ENCODE assay signal across 9 cellular contexts in the genomic region with DNA sequence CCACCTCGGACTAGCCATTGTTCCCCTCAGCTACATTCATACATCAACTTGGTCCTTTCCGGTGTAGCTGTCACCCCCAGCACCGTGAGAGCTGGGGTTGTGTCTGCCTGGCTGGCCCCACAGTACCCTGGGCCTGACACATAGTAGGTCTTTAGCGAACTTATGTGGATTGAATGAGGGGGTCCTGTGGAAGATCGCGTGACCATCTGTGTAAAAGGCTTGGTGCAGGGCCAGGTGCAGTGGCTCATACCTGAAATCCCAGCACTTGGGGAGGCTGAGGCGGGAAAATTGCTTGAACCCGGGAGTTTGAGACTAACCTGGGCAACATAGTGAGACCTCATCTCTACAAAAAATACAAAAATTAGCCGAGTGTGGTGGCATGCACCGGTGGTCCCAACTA. TPM values are rescaled to one million over a fixed set of nuclear protein-coding genes. Genes with fewer than 3 reads are reported as not detected.
DNase-seq lines count a peak whose midpoint lies in the region; ATAC-seq and TF ChIP-seq lines count a peak whose summit lies in the region.
"Had no signal": no experiment of that assay in that cellular context is flagged by ENCODE, and none has a peak within 500 bp of the region (broad histone marks: within the 10 kb centered on the region; RNA-seq: fewer than 3 reads in every experiment).

No MANE protein-coding gene starts in this region.

- H3K9me3 ChIP-seq in T-helper 17 cell (ENCODE audit: control insufficient read depth, low read length, poor library complexity, severe bottlenecking) (no peaks in the 10 kb centered on the region), suprapubic skin (no peaks in the 10 kb centered on the region)

- no peak for TF ChIP-seq POLR2A in suprapubic skin (IDR thresholded peaks at IDR 0.05)

- no peak for TF ChIP-seq EP300 in suprapubic skin (IDR thresholded peaks at IDR 0.05)

- peaks cover 3% of the 10 kb centered on the region for H3K36me3 Mint-ChIP-seq in activated naive CD4-positive, alpha-beta T cell treated with anti-CD3 and anti-CD28 coated beads for 36 hours (ENCODE audit: low read depth)
- no peaks in the 10 kb centered on the region for H3K36me3 Mint-ChIP-seq in T-helper 17 cell (ENCODE audit: low read depth)

- H3K4me3 ChIP-seq in foreskin fibroblast (ENCODE audit: low read depth in 1 of 2, low read length in 2 of 2) (peak overlapping the region; percentile 95 to 99), suprapubic skin (peak overlapping the region; percentile 93)

- intact Hi-C loops in activated naive CD4-positive, alpha-beta T cell treated with anti-CD3 and anti-CD28 coated beads for 36 hours (cut with micrococcal nuclease): loop anchor here (1.0 to 10.0 kb wide), 3 partner anchors 92 to 628 kb away; partner anchors contain the start of genes CARM1, ICAM3, LDLR and RAVER1

- CTCF ChIA-PET in activated naive CD4-positive, alpha-beta T cell treated with anti-CD3 and anti-CD28 coated beads for 36 hours (lab: Charles Lee): interaction anchor here (0.6 to 1.0 kb wide), 4 partner anchors 21 to 1922 kb away, joined by 3 read pairs; no protein-coding TSS in a partner anchor

- DNase-seq in activated naive CD4-positive, alpha-beta T cell treated with anti-CD3 and anti-CD28 coated beads for 36 hours: no peak
- DNase-seq in activated naive CD4-positive, alpha-beta T cell treated with Interleukin-2 at 50 U/mL for 16 hours: no peak
- DNase-seq in T-helper 17 cell (no peak), foreskin fibroblast (no peak), suprapubic skin (ENCODE audit: low spot score in 2 of 2) (no peak), amygdala (lab: John Stamatoyannopoulos, UW) (no peak)
- DNase-seq in stimulated activated CD4-positive, alpha-beta T cell treated with anti-CD3 and anti-CD28 coated beads, Interleukin-12 subunit alpha, Interleukin-12 subunit beta, amount 100 ng/mL, for 4 hours: no peak
- DNase-seq: NCI-H2227 treated with DMSO at 0.1 percent for 48 hours had no signal

- TF ChIP-seq CTCF in foreskin fibroblast (IDR thresholded peaks at IDR 0.05; ENCODE audit: low read depth, low read length) (no peak), suprapubic skin (IDR thresholded peaks at IDR 0.05) (no peak)

- WGBS in suprapubic skin: 82% methylated on average over 10 of the region's 10 CpGs

- no peaks in the 10 kb centered on the region for H3K9me3 Mint-ChIP-seq in activated naive CD4-positive, alpha-beta T cell treated with anti-CD3 and anti-CD28 coated beads for 36 hours

- H3K4me1 Mint-ChIP-seq in activated naive CD4-positive, alpha-beta T cell treated with anti-CD3 and anti-CD28 coated beads for 36 hours (ENCODE audit: low read depth): peaks cover 46% of the 10 kb centered on the region
- H3K4me1 Mint-ChIP-seq in T-helper 17 cell: peaks cover 26% of the 10 kb centered on the region

- ATAC-seq in T-helper 17 cell: no peak
- no peak for ATAC-seq in activated CD4-positive, CD25-positive, alpha-beta regulatory T cell treated with anti-CD3 and anti-CD28 coated beads, Interleukin-2, amount 50 U/mL, for 24 hours

- peak overlapping the region; percentile 91 for H3K4me3 Mint-ChIP-seq in activated naive CD4-positive, alpha-beta T cell treated with anti-CD3 and anti-CD28 coated beads for 36 hours
- H3K4me3 Mint-ChIP-seq in T-helper 17 cell: peak overlapping the region; percentile 49

- no peaks in the 10 kb centered on the region for H3K27me3 Mint-ChIP-seq in activated naive CD4-positive, alpha-beta T cell treated with anti-CD3 and anti-CD28 coated beads for 36 hours (ENCODE audit: low read depth)
- H3K27me3 Mint-ChIP-seq in T-helper 17 cell: no peaks in the 10 kb centered on the region

- no peaks in the 10 kb centered on the region for H3K27me3 ChIP-seq in suprapubic skin

- H3K27ac ChIP-seq in suprapubic skin: peak overlapping the region; percentile 19

- H3K36me3 ChIP-seq in suprapubic skin: no peaks in the 10 kb centered on the region

- peaks cover 34% of the 10 kb centered on the region for H3K4me1 ChIP-seq in suprapubic skin

- peak overlapping the region; percentile 59 for H3K27ac Mint-ChIP-seq in activated naive CD4-positive, alpha-beta T cell treated with anti-CD3 and anti-CD28 coated beads for 36 hours
- peak overlapping the region; percentile 88 for H3K27ac Mint-ChIP-seq in T-helper 17 cell

RNA-seq across cellular contexts. Expression of gene SMARCA4, which starts 2.0 kb away (rescaled TPM):
- 10 to 100 TPM; 88.6 to 98.6 TPM for total RNA-seq in activated naive CD4-positive, alpha-beta T cell treated with anti-CD3 and anti-CD28 coated beads for 36 hours
- total RNA-seq in T-helper 17 cell (10 to 100 TPM; 93.9 to 94.0 TPM), suprapubic skin (100 to 1,000 TPM in 2 of 4 donors, 10 to 100 TPM in 2; 85.2 to 142 (median 101) TPM)

RNA-seq across cellular contexts. Expression of gene TIMM29, which starts 34.3 kb away (rescaled TPM):
- total RNA-seq in activated naive CD4-positive, alpha-beta T cell treated with anti-CD3 and anti-CD28 coated beads for 36 hours: 10 to 100 TPM; 11.0 to 12.7 TPM
- 10 to 100 TPM; 17.1 to 21.0 TPM for total RNA-seq in T-helper 17 cell
- total RNA-seq in suprapubic skin: 10 to 100 TPM; 25.7 to 36.3 (median 33.0) TPM

RNA-seq across cellular contexts. Expression of gene YIPF2, which starts 34.4 kb away (rescaled TPM):
- 10 to 100 TPM; 22.7 to 25.4 TPM for total RNA-seq in activated naive CD4-positive, alpha-beta T cell treated with anti-CD3 and anti-CD28 coated beads for 36 hours
- 10 to 100 TPM; 19.5 to 19.8 TPM for total RNA-seq in T-helper 17 cell
- 10 to 100 TPM; 32.4 to 68.0 (median 50.2) TPM for total RNA-seq in suprapubic skin
